Comparison of ENCODE assay signal across 8 cellular contexts in the genomic region with DNA sequence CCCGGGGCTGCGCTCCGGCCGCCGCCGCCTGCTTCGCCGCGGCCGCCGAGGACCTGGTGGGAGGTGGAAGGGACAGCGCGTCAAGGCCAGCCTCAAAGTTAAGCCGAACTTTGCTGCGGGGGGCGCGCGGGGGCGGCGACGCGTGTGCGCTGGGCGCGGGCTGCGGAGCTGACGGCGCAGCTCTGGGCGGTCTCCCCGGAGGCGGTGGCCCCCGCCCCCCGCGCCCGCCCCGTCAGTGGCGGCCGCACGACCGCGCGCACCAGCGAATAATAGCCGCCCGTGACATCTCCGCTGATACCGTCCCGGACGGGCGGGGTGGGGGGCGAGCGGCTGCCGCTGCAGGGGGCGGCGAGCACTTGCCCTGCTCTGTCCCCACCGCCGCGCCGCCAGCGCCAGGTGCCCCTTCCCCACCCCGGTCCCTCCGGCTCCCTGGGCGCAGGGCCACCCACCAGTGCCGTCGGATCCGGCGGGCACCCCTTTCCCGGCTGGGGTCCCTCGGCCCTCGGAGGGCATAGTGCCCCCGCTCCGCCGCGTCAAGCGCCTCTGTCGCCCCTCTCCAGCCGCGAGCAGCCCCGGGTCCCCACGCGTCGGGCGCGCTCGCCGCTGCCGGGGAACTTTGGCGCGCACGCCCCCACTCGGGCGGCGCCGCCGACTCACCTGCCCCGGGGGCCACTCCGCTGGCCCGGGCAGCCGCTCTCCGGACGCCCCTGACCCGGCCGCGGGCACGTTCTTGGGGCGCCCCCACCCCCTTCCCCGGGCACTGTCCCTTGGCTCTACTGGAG. TPM values are rescaled to one million over a fixed set of nuclear protein-coding genes. Genes with fewer than 3 reads are reported as not detected.
DNase-seq lines count a peak whose midpoint lies in the region; ATAC-seq, FAIRE-seq and TF ChIP-seq lines count a peak whose summit lies in the region.

No MANE protein-coding gene starts in this region.

- H3K4me3 Mint-ChIP-seq in endothelial cell (ENCODE audit: unreplicated experiment), result no peak overlapping the region

- H3K4me3 ChIP-seq in GM08714 (ENCODE audit: low read length) (peak overlapping the region; percentile 77; the same call in 1 of the 2 replicates), KMS-11 (IDR thresholded peaks at IDR 0.05; ENCODE audit: insufficient read depth, low read depth, low read length) (no peak overlapping the region), adipocyte (ENCODE audit: low read length) (peak overlapping the region; percentile 62), keratinocyte (ENCODE audit: control insufficient read depth in 2 of 3, extremely low read depth in 1 of 3, insufficient read depth in 2 of 3, low read depth in 1 of 3, low read length in 3 of 3) (peak overlapping the region; percentile 20 to 64 (median 28)), thoracic aorta (peak overlapping the region; percentile 77)

- dilution Hi-C loops in keratinocyte (cut with MboI; ENCODE audit: extremely low pct_ligation_motif_present, low sequenced_read_pairs), result no loop called here

- DNase-seq in adipocyte (ENCODE audit: low read depth), result peak; percentile 18
- DNase-seq in keratinocyte (ENCODE audit: low read depth, low spot score), result no peak
- no peak for DNase-seq in thoracic aorta (ENCODE audit: low spot score)
- DNase-seq in endothelial cell (ENCODE audit: low spot score), result no peak
- DNase-seq in NCI-H2171 (lab: John Stamatoyannopoulos, UW), result no peak
- DNase-seq in DMS153 treated with DMSO at 0.1 percent for 48 hours (lab: John Stamatoyannopoulos, UW; ENCODE audit: unreplicated experiment), result no peak

- no peaks in the 10 kb centered on the region for H3K9me3 Mint-ChIP-seq in endothelial cell (ENCODE audit: unreplicated experiment)

- ATAC-seq in thoracic aorta (ENCODE audit: insufficient number of reproducible peaks, low FRiP score, low read depth), result no peak

- no peak overlapping the region for H3K27ac Mint-ChIP-seq in endothelial cell (ENCODE audit: unreplicated experiment)

- no peaks in the 10 kb centered on the region for H4K20me1 ChIP-seq in KMS-11 (ENCODE audit: insufficient read depth)
- no peaks in the 10 kb centered on the region for H4K20me1 ChIP-seq in keratinocyte (ENCODE audit: control insufficient read depth, extremely low read depth, insufficient read depth, low read length)

- H3K9me3 ChIP-seq in adipocyte (ENCODE audit: control insufficient read depth, low read length), result no peaks in the 10 kb centered on the region
- H3K9me3 ChIP-seq in keratinocyte (ENCODE audit: control insufficient read depth, low read depth, low read length), result no peaks in the 10 kb centered on the region
- no peaks in the 10 kb centered on the region for H3K9me3 ChIP-seq in thoracic aorta

- H2AFZ ChIP-seq in KMS-11 (ENCODE audit: low read depth) (peak overlapping the region; percentile 86), keratinocyte (ENCODE audit: control insufficient read depth, low read length) (no peak overlapping the region)

- H3K4me1 ChIP-seq in KMS-11 (ENCODE audit: low read depth, poor library complexity, severe bottlenecking), result no peaks in the 10 kb centered on the region
- peaks cover 4% of the 10 kb centered on the region for H3K4me1 ChIP-seq in adipocyte (ENCODE audit: control insufficient read depth, insufficient read depth, low read length)
- H3K4me1 ChIP-seq in keratinocyte (ENCODE audit: control insufficient read depth, extremely low read depth, insufficient read depth, low read length), result no peaks in the 10 kb centered on the region
- H3K4me1 ChIP-seq in thoracic aorta (ENCODE audit: control insufficient read depth in 1 of 2, low read depth in 2 of 2), result peaks cover 3 to 12% of the 10 kb centered on the region in 2 donors

- H3K27me3 Mint-ChIP-seq in endothelial cell (ENCODE audit: unreplicated experiment), result peaks cover 14% of the 10 kb centered on the region

- H3K36me3 ChIP-seq in KMS-11 (ENCODE audit: insufficient read depth) (no peaks in the 10 kb centered on the region), adipocyte (ENCODE audit: control insufficient read depth, insufficient read depth, low read length, severe bottlenecking) (no peaks in the 10 kb centered on the region), keratinocyte (ENCODE audit: control insufficient read depth in 2 of 2, extremely low read depth in 1 of 2, insufficient read depth in 2 of 2, low read length in 2 of 2) (no peaks in the 10 kb centered on the region), thoracic aorta (no peaks in the 10 kb centered on the region)

- TF ChIP-seq CTCF in KMS-11 (conservative IDR thresholded peaks at IDR 0.05; ENCODE audit: low read depth, low read length) (no peak), keratinocyte (optimal IDR thresholded peaks at IDR 0.05 in 1 of 3, IDR thresholded peaks at IDR 0.05 in 1 of 3, conservative IDR thresholded peaks at IDR 0.05 in 1 of 3; ENCODE audit: extremely low read depth in 1 of 3, insufficient read depth in 2 of 3, low read length in 3 of 3) (no peak), thoracic aorta (IDR thresholded peaks at IDR 0.05) (no peak), endothelial cell (IDR thresholded peaks at IDR 0.05; ENCODE audit: unreplicated experiment) (no peak)

- no peak overlapping the region for H3K27ac ChIP-seq in KMS-11
- H3K27ac ChIP-seq in keratinocyte (ENCODE audit: control insufficient read depth, insufficient read depth, low read length), result no peak overlapping the region
- no peak overlapping the region for H3K27ac ChIP-seq in thoracic aorta

- H3K36me3 Mint-ChIP-seq in endothelial cell (ENCODE audit: low read depth, unreplicated experiment), result peaks cover 18% of the 10 kb centered on the region

- H3K4me1 Mint-ChIP-seq in endothelial cell (ENCODE audit: unreplicated experiment), result peaks cover 38% of the 10 kb centered on the region

- H3K79me2 ChIP-seq in KMS-11 (ENCODE audit: insufficient read depth, low read depth) (no peaks in the 10 kb centered on the region), keratinocyte (ENCODE audit: control insufficient read depth, insufficient read depth, low read length) (no peaks in the 10 kb centered on the region)

- H3K4me2 ChIP-seq in KMS-11 (peak overlapping the region; percentile 71), keratinocyte (ENCODE audit: control insufficient read depth, extremely low read depth, insufficient read depth, low read depth, low read length) (peak overlapping the region; percentile 58)

- no peak for FAIRE-seq in keratinocyte (lab: Jason Lieb, UNC)

- no peaks in the 10 kb centered on the region for H3K9me1 ChIP-seq in keratinocyte (ENCODE audit: control insufficient read depth, extremely low read depth, insufficient read depth, low read length)

- peak overlapping the region; percentile 37; the same call in 1 of the 2 replicates for H3K9ac ChIP-seq in KMS-11
- peak overlapping the region; percentile 34 for H3K9ac ChIP-seq in adipocyte (ENCODE audit: low read length)
- H3K9ac ChIP-seq in keratinocyte (ENCODE audit: control insufficient read depth, extremely low read depth, insufficient read depth, low read length), result no peak overlapping the region

- H3K27me3 ChIP-seq in KMS-11 (ENCODE audit: insufficient read depth, low read depth) (peaks cover 9% of the 10 kb centered on the region; the same call in 1 of the 2 replicates), adipocyte (replicated peaks; ENCODE audit: control insufficient read depth, insufficient read depth, low read length) (peaks cover 32% of the 10 kb centered on the region), keratinocyte (ENCODE audit: control insufficient read depth, extremely low read depth, insufficient read depth, low read length) (peaks cover 49% of the 10 kb centered on the region), thoracic aorta (replicated peaks; ENCODE audit: insufficient read depth) (no peaks in the 10 kb centered on the region)

RNA-seq across cellular contexts. Expression of a gene that starts 0.8 kb away (rescaled TPM):
- 0.25 to 1.1 TPM (median 0.33 TPM) in 3 replicates for polyA plus RNA-seq in keratinocyte
- polyA plus RNA-seq in keratinocyte (2011; ENCODE audit: low read depth), result 0.11 TPM
- 0.22 and 0.47 TPM in 2 replicates for polyA plus RNA-seq in keratinocyte (2011; cell fraction: cytosol; rRNA removed)
- 0.50 and 1.0 TPM in 2 replicates for polyA plus RNA-seq in keratinocyte (2011; cell fraction: nucleus; rRNA removed)
- polyA plus RNA-seq in keratinocyte (2012; ENCODE audit: low replicate concordance), result 0.08 and 0.54 TPM in 2 replicates
- 0.20 to 1.3 TPM (median 0.33 TPM) in 3 replicates for polyA minus RNA-seq in keratinocyte
- not detected for polyA minus RNA-seq in keratinocyte (2011; cell fraction: cytosol; rRNA and poly(A)+ RNA removed)
- polyA minus RNA-seq in keratinocyte (2011; cell fraction: nucleus; rRNA and poly(A)+ RNA removed), result 0.78 TPM in 1 of 2 replicates, not detected in the other
- total RNA-seq in thoracic aorta (1 to 10 TPM; 5.0 to 5.7 TPM), endothelial cell (ENCODE audit: unreplicated experiment) (73.4 TPM)

RNA-seq across cellular contexts. Expression of a gene that starts 12.4 kb away (rescaled TPM):
- polyA plus RNA-seq in keratinocyte, result not detected in 3 replicates
- polyA plus RNA-seq in keratinocyte (2011; ENCODE audit: low read depth), result not detected
- not detected in 2 replicates for polyA plus RNA-seq in keratinocyte (2011; cell fraction: cytosol; rRNA removed)
- polyA plus RNA-seq in keratinocyte (2011; cell fraction: nucleus; rRNA removed), result not detected in 2 replicates
- not detected in 2 replicates for polyA plus RNA-seq in keratinocyte (2012; ENCODE audit: low replicate concordance)
- not detected in 3 replicates for polyA minus RNA-seq in keratinocyte
- not detected for polyA minus RNA-seq in keratinocyte (2011; cell fraction: cytosol; rRNA and poly(A)+ RNA removed)
- polyA minus RNA-seq in keratinocyte (2011; cell fraction: nucleus; rRNA and poly(A)+ RNA removed), result not detected in 2 replicates
- total RNA-seq in thoracic aorta, result 10 to 100 TPM; 14.2 to 29.0 TPM
- 4.9 TPM for total RNA-seq in endothelial cell (ENCODE audit: unreplicated experiment)

Comparison
In these comparisons a context has a peak if more than half of its experiments do, and no peak if none do; other contexts are left out.
1. RNA of a gene that starts 0.8 kb away (total RNA-seq): 73.4 TPM in endothelial cell (single experiment); 5.0 to 5.7 TPM in thoracic aorta; every median in the first group is over 10 times any median in the second.